Comparison of ENCODE assay signal across 15 cellular contexts in the genomic region with DNA sequence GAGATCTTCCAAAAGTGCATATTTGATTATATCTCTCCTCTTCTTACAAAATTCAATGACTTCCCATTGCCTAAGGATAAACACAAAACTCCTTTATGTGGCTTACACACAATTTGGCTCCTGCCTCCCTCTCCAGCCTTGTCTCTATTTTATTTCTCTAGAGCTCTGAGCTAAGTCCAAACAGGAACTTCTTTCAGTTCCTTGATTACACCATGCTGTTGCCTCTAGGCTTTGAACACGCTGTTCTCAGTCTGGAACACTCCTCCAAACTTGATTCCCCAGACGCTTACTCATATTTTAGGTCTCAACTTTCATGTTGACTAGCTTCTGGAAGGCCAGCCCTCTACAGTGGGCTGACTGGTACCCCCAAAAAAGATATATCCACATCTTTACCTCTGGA.
DNase-seq lines count a peak whose midpoint lies in the region; ATAC-seq and TF ChIP-seq lines count a peak whose summit lies in the region.
"Had no signal": no experiment of that assay in that cellular context is flagged by ENCODE, and none has a peak within 500 bp of the region (broad histone marks: within the 10 kb centered on the region; RNA-seq: fewer than 3 reads in every experiment).

No MANE protein-coding gene starts in this region.

- H3K27ac Mint-ChIP-seq in HFFc6 = no peak overlapping the region
- H3K27ac Mint-ChIP-seq: activated CD8-positive, alpha-beta memory T cell treated with anti-CD3 and anti-CD28 coated beads, Interleukin-2, amount 10 ng/mL, durations not matched to agents 7 days and 5 days; activated naive CD4-positive, alpha-beta T cell treated with anti-CD3 and anti-CD28 coated beads, Interleukin-2, amount 50 U/mL, for 72 hours had no signal

- peak; percentile 89 for ATAC-seq in gastrocnemius medialis
- ATAC-seq in HG03139 (IDR thresholded peaks at IDR 0.05; ENCODE audit: unreplicated experiment) = no peak
- no peak for ATAC-seq in GM21423 (IDR thresholded peaks at IDR 0.05; ENCODE audit: unreplicated experiment)
- ATAC-seq: activated CD8-positive, alpha-beta memory T cell treated with anti-CD3 and anti-CD28 coated beads, Interleukin-2, amount 10 ng/mL, durations not matched to agents 7 days and 5 days; left lobe of liver had no signal

- H3K9me3 ChIP-seq in breast epithelium (no peaks in the 10 kb centered on the region), gastrocnemius medialis (no peaks in the 10 kb centered on the region), ovary (no peaks in the 10 kb centered on the region)
- H3K9me3 ChIP-seq: colonic mucosa had no signal

- H3K4me1 Mint-ChIP-seq in HFFc6 (ENCODE audit: low read depth) = no peaks in the 10 kb centered on the region

- intact Hi-C loops in breast epithelium (cut with DNase I; ENCODE audit: low total_unique reads) (no loop called here), gastrocnemius medialis (cut with DNase I; ENCODE audit: low total_unique reads) (no loop called here), ovary (cut with DNase I) (no loop called here)

- peaks cover 3% of the 10 kb centered on the region for H3K27me3 Mint-ChIP-seq in HFFc6 (ENCODE audit: insufficient read depth)

- H3K4me3 Mint-ChIP-seq in HFFc6 = no peak overlapping the region
- H3K4me3 Mint-ChIP-seq: activated CD8-positive, alpha-beta memory T cell treated with anti-CD3 and anti-CD28 coated beads, Interleukin-2, amount 10 ng/mL, durations not matched to agents 7 days and 5 days had no signal

- TF ChIP-seq POLR2A in breast epithelium (IDR thresholded peaks at IDR 0.05) = no peak
- no peak for TF ChIP-seq POLR2A in gastrocnemius medialis (IDR thresholded peaks at IDR 0.05)
- no peak for TF ChIP-seq POLR2A in ovary (IDR thresholded peaks at IDR 0.05)

- no peak overlapping the region for H3K4me3 ChIP-seq in breast epithelium
- H3K4me3 ChIP-seq in gastrocnemius medialis = no peak overlapping the region
- H3K4me3 ChIP-seq in ovary = no peak overlapping the region
- H3K4me3 ChIP-seq: colonic mucosa had no signal

- DNase-seq in GM04504 (ENCODE audit: low read depth) (peak; percentile 12), breast epithelium (ENCODE audit: low spot score in 2 of 2) (peak in 1 of 2 donors; percentile 71), globus pallidus (ENCODE audit: low spot score) (peak; percentile 5), gastrocnemius medialis (peak; percentile 14 to 37), HFFc6 (no peak), ovary (no peak)
- DNase-seq: activated CD8-positive, alpha-beta memory T cell treated with anti-CD3 and anti-CD28 coated beads, Interleukin-2, amount 10 ng/mL, durations not matched to agents 7 days and 5 days; colonic mucosa; NCI-H1694 treated with DMSO at 0.1 percent for 48 hours; SIG-M5; WERI-Rb-1 had no signal

- TF ChIP-seq EP300 in ovary (IDR thresholded peaks at IDR 0.05) = no peak

- 10 to 20% (median 12%) methylated on average over 2 of the region's 2 CpGs for WGBS in ovary, 3 donors

- TF ChIP-seq CTCF in breast epithelium (IDR thresholded peaks at IDR 0.05) (no peak), gastrocnemius medialis (IDR thresholded peaks at IDR 0.05 in 4 of 5, conservative IDR thresholded peaks at IDR 0.05 in 1 of 5) (no peak), HFFc6 (IDR thresholded peaks at IDR 0.05) (no peak), ovary (IDR thresholded peaks at IDR 0.05) (no peak)

- peak overlapping the region; percentile 50 to 80 for H3K27ac ChIP-seq in breast epithelium
- peak overlapping the region in 3 of 4 donors; percentile 33 to 48 (median 34) for H3K27ac ChIP-seq in gastrocnemius medialis
- no peak overlapping the region for H3K27ac ChIP-seq in ovary
- H3K27ac ChIP-seq: colonic mucosa, WERI-Rb-1 had no signal

- H3K9me3 Mint-ChIP-seq in HFFc6 = no peaks in the 10 kb centered on the region

- no peaks in the 10 kb centered on the region for H3K36me3 Mint-ChIP-seq in HFFc6 (ENCODE audit: low read depth)
- H3K36me3 Mint-ChIP-seq: activated CD8-positive, alpha-beta memory T cell treated with anti-CD3 and anti-CD28 coated beads, Interleukin-2, amount 10 ng/mL, durations not matched to agents 7 days and 5 days had no signal

- in situ Hi-C loops in gastrocnemius medialis (cut with MboI; ENCODE audit: low sequenced_read_pairs in 4 of 4) = no loop called here

- H3K27me3 ChIP-seq in breast epithelium (no peaks in the 10 kb centered on the region), gastrocnemius medialis (no peaks in the 10 kb centered on the region), ovary (no peaks in the 10 kb centered on the region)
- H3K27me3 ChIP-seq: colonic mucosa had no signal

- H3K36me3 ChIP-seq in breast epithelium = no peaks in the 10 kb centered on the region
- no peaks in the 10 kb centered on the region for H3K36me3 ChIP-seq in gastrocnemius medialis
- H3K36me3 ChIP-seq in ovary = no peaks in the 10 kb centered on the region
- H3K36me3 ChIP-seq: colonic mucosa, WERI-Rb-1 had no signal

- H3K4me1 ChIP-seq in breast epithelium = no peaks in the 10 kb centered on the region
- H3K4me1 ChIP-seq in gastrocnemius medialis = no peaks in the 10 kb centered on the region
- no peaks in the 10 kb centered on the region for H3K4me1 ChIP-seq in ovary (ENCODE audit: insufficient read depth)
- H3K4me1 ChIP-seq: colonic mucosa had no signal

Comparison
In these comparisons a context has a peak if more than half of its experiments do, and no peak if none do; other contexts are left out.
1. DNase-seq: peak in GM04504 (single experiment), globus pallidus (single experiment) and gastrocnemius medialis (2 of 2); none in HFFc6 (single experiment) and ovary (0 of 5).
2. H3K27ac ChIP-seq: peak in breast epithelium (2 of 2) and gastrocnemius medialis (3 of 4); none in ovary (0 of 2).
3. ATAC-seq: peak in gastrocnemius medialis (2 of 2); none in HG03139 (single experiment) and GM21423 (single experiment).